ENCODE assay signal across 8 cellular contexts in genomic region chr7:14691597-14692203, GRCh38.
DNase-seq lines count a peak whose midpoint lies in the region; ATAC-seq and TF ChIP-seq lines count a peak whose summit lies in the region.

No MANE protein-coding gene starts in this region.

- no peak overlapping the region for H3K4me3 Mint-ChIP-seq in WTC11

- 1 to 3% methylated on average over 3 of the region's 3 CpGs for WGBS in lower leg skin, 2 donors

- H3K4me1 Mint-ChIP-seq in WTC11 = peaks cover 18% of the 10 kb centered on the region

- H3K27ac Mint-ChIP-seq in WTC11 = no peak overlapping the region

- H3K36me3 Mint-ChIP-seq in WTC11 = no peaks in the 10 kb centered on the region

- POLR2A ChIA-PET in WTC11 (lab: Charles Lee) = no interaction called here

- no peaks in the 10 kb centered on the region for H3K27me3 Mint-ChIP-seq in WTC11 (ENCODE audit: low read depth)

- peak; percentile 80 for TF ChIP-seq CTCF in WTC11 (IDR thresholded peaks at IDR 0.05)
- TF ChIP-seq CTCF in choroid plexus epithelial cell (conservative IDR thresholded peaks at IDR 0.05; ENCODE audit: low read depth, low read length) = peak; percentile 86
- TF ChIP-seq CTCF in lower leg skin (IDR thresholded peaks at IDR 0.05) = no peak

- CTCF ChIA-PET in WTC11 (lab: Charles Lee) = interaction anchor here (0.5 to 2.2 kb wide), 27 partner anchors 10 to 1412 kb away, joined by 3 to 24 read pairs (median 3); partner anchors contain the start of gene ETV1

- intact Hi-C loops in lower leg skin (cut with DNase I; ENCODE audit: low total_unique reads) = no loop called here

- H3K4me3 ChIP-seq in choroid plexus epithelial cell (ENCODE audit: low read depth, low read length) (no peak overlapping the region), lower leg skin (ENCODE audit: low read depth, poor library complexity, severe bottlenecking) (no peak overlapping the region)

- H3K9me3 Mint-ChIP-seq in WTC11 = peaks cover 5% of the 10 kb centered on the region; the same call in 1 of the 2 replicates

- ATAC-seq in GM18867 (IDR thresholded peaks at IDR 0.05; ENCODE audit: unreplicated experiment) (peak; percentile 36), WTC11 (peak; percentile 74)

- DNase-seq in Ammon's horn (ENCODE audit: low spot score) (peak; percentile 59), M059J (ENCODE audit: low read depth) (peak; percentile 27), WTC11 (ENCODE audit: low spot score) (peak; percentile 73), choroid plexus epithelial cell (ENCODE audit: low read depth) (peak; percentile 59), lower leg skin (ENCODE audit: low spot score in 2 of 2) (peak; percentile 31 to 90), hepatic stellate cell (ENCODE audit: low spot score) (no peak)
- peak; percentile 15 to 28 for DNase-seq in stimulated activated CD8-positive, alpha-beta memory T cell treated with anti-CD3 and anti-CD28 coated beads, Interleukin-2, amount 100 ng/mL, for 48 hours (ENCODE audit: low read depth in 2 of 2)

- no peak for TF ChIP-seq POLR2A in lower leg skin (IDR thresholded peaks at IDR 0.05)

TF ChIP-seq in WTC11, 78 proteins besides CTCF, POLR2A, EP300 and RAD21:
- TF ChIP-seq ZNF121 (CRISPR knock-in tag; IDR thresholded peaks at IDR 0.05) (no peak), USF2 (CRISPR knock-in tag; IDR thresholded peaks at IDR 0.05) (no peak), JUN (CRISPR knock-in tag; IDR thresholded peaks at IDR 0.05) (no peak), ETV6 (CRISPR knock-in tag; IDR thresholded peaks at IDR 0.05) (no peak), TCF7 (CRISPR knock-in tag; IDR thresholded peaks at IDR 0.05; ENCODE audit: low read depth) (no peak), EMX1 (CRISPR knock-in tag; IDR thresholded peaks at IDR 0.05) (no peak), ZNF671 (CRISPR knock-in tag; IDR thresholded peaks at IDR 0.05) (no peak), PREB (CRISPR knock-in tag; IDR thresholded peaks at IDR 0.05; ENCODE audit: borderline replicate concordance) (no peak), ESRRA (CRISPR knock-in tag; IDR thresholded peaks at IDR 0.05; ENCODE audit: borderline replicate concordance) (no peak), ELF4 (CRISPR knock-in tag; IDR thresholded peaks at IDR 0.05; ENCODE audit: low read depth) (no peak), CREM (CRISPR knock-in tag; IDR thresholded peaks at IDR 0.05) (no peak), SMAD3 (CRISPR knock-in tag; IDR thresholded peaks at IDR 0.05; ENCODE audit: borderline replicate concordance) (no peak), ERG (CRISPR knock-in tag; IDR thresholded peaks at IDR 0.05) (no peak), ATF2 (CRISPR knock-in tag; IDR thresholded peaks at IDR 0.05; ENCODE audit: borderline replicate concordance, low read depth) (no peak), MXD4 (CRISPR knock-in tag; IDR thresholded peaks at IDR 0.05; ENCODE audit: borderline replicate concordance) (no peak), NFYB (CRISPR knock-in tag; conservative IDR thresholded peaks at IDR 0.05; ENCODE audit: low read depth) (no peak), GTF2I (CRISPR knock-in tag; conservative IDR thresholded peaks at IDR 0.05) (no peak), NR3C1 (CRISPR knock-in tag; conservative IDR thresholded peaks at IDR 0.05; ENCODE audit: low read depth) (no peak), ZNF423 (CRISPR knock-in tag; IDR thresholded peaks at IDR 0.05) (no peak), E2F1 (CRISPR knock-in tag; IDR thresholded peaks at IDR 0.05) (no peak)

Comparison
In these comparisons a context has a peak if more than half of its experiments do, and no peak if none do; other contexts are left out.
1. CTCF ChIP-seq: peak in WTC11 (single experiment) and choroid plexus epithelial cell (single experiment); none in lower leg skin (0 of 3).